ENCODE assay signal across 5 cellular contexts in the genomic region with DNA sequence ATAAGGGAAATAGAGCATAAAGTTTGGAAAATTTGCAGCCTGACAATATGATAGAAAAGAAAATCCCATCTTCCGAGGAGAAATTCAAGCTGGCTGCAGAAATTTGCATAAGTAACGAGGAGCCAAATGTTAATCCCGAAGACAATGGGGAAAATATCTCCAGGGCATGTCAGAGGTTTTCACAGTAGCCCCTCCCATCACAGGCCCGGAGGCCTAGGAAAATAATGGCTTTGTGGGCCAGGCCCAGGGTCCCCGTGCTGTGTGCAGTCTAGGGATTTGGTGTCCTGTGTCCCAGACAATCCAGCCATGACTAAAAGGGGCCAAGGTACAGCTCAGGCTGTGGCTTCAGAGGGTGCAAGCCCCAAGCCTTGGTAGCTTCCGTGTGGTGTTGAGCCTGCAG. TPM values are rescaled to one million over a fixed set of nuclear protein-coding genes. Genes with fewer than 3 reads are reported as not detected.
"Had no signal": no experiment of that assay in that cellular context is flagged by ENCODE, and none has a peak within 500 bp of the region (broad histone marks: within the 10 kb centered on the region; RNA-seq: fewer than 3 reads in every experiment).

No MANE protein-coding gene starts in this region.

RNA-seq across cellular contexts. Expression of gene KCNK13, which starts 27.7 kb away (rescaled TPM):
- total RNA-seq: activated CD4-positive, alpha-beta T cell treated with anti-CD3 and anti-CD28 coated beads for 36 hours; activated CD4-positive, alpha-beta T cell treated with anti-CD3 and anti-CD28 coated beads, Interleukin-2, amount 10 ng/mL, durations not matched to agents 7 days and 5 days; activated T-helper 2 cell treated with anti-CD3 and anti-CD28 coated beads, Interferon-gamma antibody, Interleukin-2, Interleukin-4, amounts not matched to agents 10 μg/mL and 5 μg/mL and 100 μg/mL, durations not matched to agents 14 hours and 24 hours and 36 hours; ascending aorta; bronchial epithelial cell had no signal
